ENCODE assay signal across 8 cellular contexts in genomic region chr1:40979241-40980067, GRCh38.
DNase-seq lines count a peak whose midpoint lies in the region; ATAC-seq and TF ChIP-seq lines count a peak whose summit lies in the region.

TSS of gene CTPS1 (plus strand) at chr1:40979696. CDS start at chr1:40983291, 3,595 bp downstream.

- DNase-seq in 8988T (peak; percentile 84), NCI-H2081 treated with DMSO at 0.1 percent for 48 hours (lab: John Stamatoyannopoulos, UW) (peak; percentile 92), T1000 (lab: John Stamatoyannopoulos, UW) (peak; percentile 95), astrocyte of the hippocampus (ENCODE audit: low read depth, low spot score) (peak; percentile 98), hippocampal formation (lab: John Stamatoyannopoulos, UW) (peak; percentile 91 to 97), retinal pigment epithelial cell (ENCODE audit: low read depth) (peak; percentile 77)

- ATAC-seq in GM18519 (IDR thresholded peaks at IDR 0.05; ENCODE audit: low FRiP score, unreplicated experiment) (peak; percentile 80), HG03045 (IDR thresholded peaks at IDR 0.05; ENCODE audit: unreplicated experiment) (peak; percentile 93)

- peak; percentile 19 for TF ChIP-seq CTCF in retinal pigment epithelial cell (conservative IDR thresholded peaks at IDR 0.05; ENCODE audit: low read depth, low read length)

- H3K4me3 ChIP-seq in retinal pigment epithelial cell (ENCODE audit: low read length): peak within 1 kb of the TSS; percentile 70

Comparison
In these comparisons a context has a peak if more than half of its experiments do, and no peak if none do; other contexts are left out.
1. Peak in every context shown above with its lines: DNase-seq, ATAC-seq and H3K4me3 ChIP-seq.